26 cellular contexts compared by ENCODE assay signal in genomic region chr5:107532182-107532878, GRCh38.
DNase-seq lines count a peak whose midpoint lies in the region; ATAC-seq, FAIRE-seq and TF ChIP-seq lines count a peak whose summit lies in the region.
"Had no signal": no experiment of that assay in that cellular context is flagged by ENCODE, and none has a peak within 500 bp of the region (broad histone marks: within the 10 kb centered on the region; RNA-seq: fewer than 3 reads in every experiment).

No MANE protein-coding gene starts in this region.

- TF ChIP-seq CTCF in astrocyte (IDR thresholded peaks at IDR 0.05; ENCODE audit: insufficient read depth, low read depth, low read length) = no peak
- no peak for TF ChIP-seq CTCF in kidney epithelial cell (IDR thresholded peaks at IDR 0.05; ENCODE audit: insufficient read depth, low read length, poor library complexity, severe bottlenecking)
- TF ChIP-seq CTCF in progenitor cell of endocrine pancreas (IDR thresholded peaks at IDR 0.05; ENCODE audit: unreplicated experiment) = no peak

- POLR2A ChIA-PET in HEK293T (lab: Yijun Ruan, JAX) = no interaction called here
- POLR2A ChIA-PET in activated CD8-positive, alpha-beta T cell treated with anti-CD3 and anti-CD28 coated beads, Interleukin-2, amount 10 ng/mL, durations not matched to agents 7 days and 5 days (lab: Charles Lee) = no interaction called here

- CTCF ChIA-PET in HEK293T (lab: Yijun Ruan, JAX) = no interaction called here
- CTCF ChIA-PET in activated CD8-positive, alpha-beta T cell treated with anti-CD3 and anti-CD28 coated beads, Interleukin-2, amount 10 ng/mL, durations not matched to agents 7 days and 5 days (lab: Charles Lee) = no interaction called here

- no peak overlapping the region for H3K9ac ChIP-seq in astrocyte (ENCODE audit: low read length)
- H3K9ac ChIP-seq: BLaER1, SK-N-SH had no signal

- H3K4me3 Mint-ChIP-seq in astrocyte (ENCODE audit: unreplicated experiment) (no peak overlapping the region), progenitor cell of endocrine pancreas (ENCODE audit: low read depth) (no peak overlapping the region)
- no peak overlapping the region for H3K4me3 Mint-ChIP-seq in activated CD8-positive, alpha-beta T cell treated with anti-CD3 and anti-CD28 coated beads, Interleukin-2, amount 10 ng/mL, durations not matched to agents 7 days and 5 days
- H3K4me3 Mint-ChIP-seq: activated T-cell treated with anti-CD3 and anti-CD28 coated beads, Interleukin-2, amount 50 U/mL, for 4 hours; GM23338; neural crest cell; stimulated activated memory B cell treated with anti-CD40 and anti-IgM and Interleukin-4, amounts not matched to agents 10 μg/mL and 1 μg/mL and 100 μg/mL, for 72 hours had no signal

- H3K36me3 ChIP-seq in astrocyte (ENCODE audit: insufficient read depth, low read length) (no peaks in the 10 kb centered on the region), kidney epithelial cell (ENCODE audit: control insufficient read depth, insufficient read depth, low read length) (no peaks in the 10 kb centered on the region)
- H3K36me3 ChIP-seq: BLaER1, cardiac muscle cell, vagina had no signal

- no peaks in the 10 kb centered on the region for H3K4me1 ChIP-seq in astrocyte (ENCODE audit: insufficient read depth, low read length)
- H3K4me1 ChIP-seq: BLaER1, testis, vagina had no signal

- H3K9me3 ChIP-seq in astrocyte (ENCODE audit: insufficient read depth, low read depth, low read length) = no peaks in the 10 kb centered on the region
- H3K9me3 ChIP-seq: BLaER1, SK-N-SH, testis, vagina had no signal

- H3K36me3 Mint-ChIP-seq in astrocyte (ENCODE audit: low read depth, unreplicated experiment) (no peaks in the 10 kb centered on the region), progenitor cell of endocrine pancreas (ENCODE audit: insufficient read depth) (no peaks in the 10 kb centered on the region)
- no peaks in the 10 kb centered on the region for H3K36me3 Mint-ChIP-seq in activated CD8-positive, alpha-beta T cell treated with anti-CD3 and anti-CD28 coated beads, Interleukin-2, amount 10 ng/mL, durations not matched to agents 7 days and 5 days (ENCODE audit: low read depth)
- H3K36me3 Mint-ChIP-seq: stimulated activated memory B cell treated with anti-CD40 and anti-IgM and Interleukin-4, amounts not matched to agents 10 μg/mL and 1 μg/mL and 100 μg/mL, for 72 hours had no signal

- no peaks in the 10 kb centered on the region for H3K9me3 Mint-ChIP-seq in astrocyte (ENCODE audit: unreplicated experiment)
- no peaks in the 10 kb centered on the region for H3K9me3 Mint-ChIP-seq in progenitor cell of endocrine pancreas (ENCODE audit: low read depth)
- H3K9me3 Mint-ChIP-seq in activated CD8-positive, alpha-beta T cell treated with anti-CD3 and anti-CD28 coated beads, Interleukin-2, amount 10 ng/mL, durations not matched to agents 7 days and 5 days (ENCODE audit: insufficient read depth) = no peaks in the 10 kb centered on the region
- H3K9me3 Mint-ChIP-seq: activated T-cell treated with anti-CD3 and anti-CD28 coated beads, Interleukin-2, amount 50 U/mL, for 4 hours; GM23338; neural crest cell; stimulated activated memory B cell treated with anti-CD40 and anti-IgM and Interleukin-4, amounts not matched to agents 10 μg/mL and 1 μg/mL and 100 μg/mL, for 72 hours had no signal

- no peaks in the 10 kb centered on the region for H4K20me1 ChIP-seq in astrocyte (ENCODE audit: insufficient read depth, low read length)
- H4K20me1 ChIP-seq: BLaER1 had no signal

- no peak overlapping the region for H3K4me2 ChIP-seq in astrocyte (ENCODE audit: low read length)
- H3K4me2 ChIP-seq: BLaER1, GM23338, SK-N-SH had no signal

- H2AFZ ChIP-seq in astrocyte (ENCODE audit: low read depth, low read length) = no peak overlapping the region
- H2AFZ ChIP-seq: GM23338 had no signal

- no peak for ATAC-seq in activated CD8-positive, alpha-beta T cell treated with anti-CD3 and anti-CD28 coated beads, Interleukin-2, amount 10 ng/mL, durations not matched to agents 7 days and 5 days
- ATAC-seq: activated T-cell treated with anti-CD3 and anti-CD28 coated beads, Interleukin-2, amount 50 U/mL, for 4 hours; GM23338; stimulated activated memory B cell treated with anti-CD40 and anti-IgM and Interleukin-4, amounts not matched to agents 10 μg/mL and 1 μg/mL and 100 μg/mL, for 72 hours had no signal

- H3K4me1 Mint-ChIP-seq in astrocyte (ENCODE audit: low read depth, unreplicated experiment) (peaks cover 46% of the 10 kb centered on the region), progenitor cell of endocrine pancreas (ENCODE audit: low read depth) (peaks cover 36% of the 10 kb centered on the region)
- H3K4me1 Mint-ChIP-seq in activated CD8-positive, alpha-beta T cell treated with anti-CD3 and anti-CD28 coated beads, Interleukin-2, amount 10 ng/mL, durations not matched to agents 7 days and 5 days (ENCODE audit: low read depth) = no peaks in the 10 kb centered on the region
- H3K4me1 Mint-ChIP-seq: stimulated activated memory B cell treated with anti-CD40 and anti-IgM and Interleukin-4, amounts not matched to agents 10 μg/mL and 1 μg/mL and 100 μg/mL, for 72 hours had no signal

- H3K27ac ChIP-seq in astrocyte (ENCODE audit: low read depth, low read length) (no peak overlapping the region), caudate nucleus (ENCODE audit: low read depth, low read length) (no peak overlapping the region)
- H3K27ac ChIP-seq: BLaER1, cardiac muscle cell, testis, vagina had no signal

- H3K4me3 ChIP-seq in astrocyte (ENCODE audit: insufficient read depth, low read depth, low read length) = no peak overlapping the region
- H3K4me3 ChIP-seq in kidney epithelial cell (ENCODE audit: low read depth, low read length) = no peak overlapping the region
- H3K4me3 ChIP-seq: BLaER1, cardiac muscle cell, GM23338, testis, vagina had no signal

- H3K79me2 ChIP-seq in astrocyte (ENCODE audit: insufficient read depth, low read length) = no peaks in the 10 kb centered on the region

- no peak for FAIRE-seq in astrocyte (lab: Jason Lieb, UNC)
- FAIRE-seq: endothelial cell of umbilical vein had no signal

- DNase-seq in HEK293T (ENCODE audit: extremely low spot score) = no peak
- peak; percentile 63 for DNase-seq in astrocyte (ENCODE audit: low read depth)
- peak; percentile 87 for DNase-seq in kidney epithelial cell (ENCODE audit: low read depth)
- DNase-seq in progenitor cell of endocrine pancreas (ENCODE audit: low spot score, unreplicated experiment) = no peak
- DNase-seq in SHP77 (lab: John Stamatoyannopoulos, UW) = no peak
- no peak for DNase-seq in activated CD8-positive, alpha-beta T cell treated with anti-CD3 and anti-CD28 coated beads, Interleukin-2, amount 10 ng/mL, durations not matched to agents 7 days and 5 days
- DNase-seq in SW480 (ENCODE audit: low spot score) = no peak
- no peak for DNase-seq in caudate nucleus (lab: John Stamatoyannopoulos, UW)
- DNase-seq: activated CD4-positive, alpha-beta T cell treated with anti-CD3 and anti-CD28 coated beads for 48 hours; activated naive CD4-positive, alpha-beta T cell treated with Interleukin-2 at 50 U/mL for 16 hours; activated T-cell treated with anti-CD3 and anti-CD28 coated beads, Interleukin-2, amount 50 U/mL, for 4 hours; amygdala; KBM-7; NCI-H1436 treated with DMSO at 0.1 percent for 48 hours; NCI-H526; posterior cingulate gyrus; SK-N-SH; stimulated activated CD4-positive, alpha-beta T cell treated with anti-CD3 and anti-CD28 coated beads, Interleukin-4, amount 100 ng/mL, for 1 hour; testis had no signal

- H3K27me3 Mint-ChIP-seq in astrocyte (ENCODE audit: low read depth, unreplicated experiment) = no peaks in the 10 kb centered on the region
- H3K27me3 Mint-ChIP-seq in progenitor cell of endocrine pancreas = no peaks in the 10 kb centered on the region
- H3K27me3 Mint-ChIP-seq in activated CD8-positive, alpha-beta T cell treated with anti-CD3 and anti-CD28 coated beads, Interleukin-2, amount 10 ng/mL, durations not matched to agents 7 days and 5 days (ENCODE audit: low read depth) = peaks cover 2% of the 10 kb centered on the region
- H3K27me3 Mint-ChIP-seq: stimulated activated memory B cell treated with anti-CD40 and anti-IgM and Interleukin-4, amounts not matched to agents 10 μg/mL and 1 μg/mL and 100 μg/mL, for 72 hours had no signal

- H3K27me3 ChIP-seq in astrocyte (ENCODE audit: insufficient read depth, low read length) (no peaks in the 10 kb centered on the region), kidney epithelial cell (ENCODE audit: control insufficient read depth, insufficient read depth, low read length) (no peaks in the 10 kb centered on the region)
- H3K27me3 ChIP-seq: BLaER1, cardiac muscle cell, testis, vagina had no signal

- H3K27ac Mint-ChIP-seq in astrocyte (ENCODE audit: unreplicated experiment) (peak overlapping the region; percentile 23), progenitor cell of endocrine pancreas (peak overlapping the region; percentile 61)
- H3K27ac Mint-ChIP-seq in activated CD8-positive, alpha-beta T cell treated with anti-CD3 and anti-CD28 coated beads, Interleukin-2, amount 10 ng/mL, durations not matched to agents 7 days and 5 days = no peak overlapping the region
- H3K27ac Mint-ChIP-seq: GM23338; stimulated activated memory B cell treated with anti-CD40 and anti-IgM and Interleukin-4, amounts not matched to agents 10 μg/mL and 1 μg/mL and 100 μg/mL, for 72 hours had no signal

TF ChIP-seq in HEK293T, 16 proteins besides CTCF, POLR2A, EP300 and RAD21:
- TF ChIP-seq CTBP1 (IDR thresholded peaks at IDR 0.05; ENCODE audit: borderline replicate concordance) (peak; percentile 8; the same call in 1 of the 2 replicates), SP1 (IDR thresholded peaks at IDR 0.05) (no peak), FOXM1 (IDR thresholded peaks at IDR 0.05; ENCODE audit: borderline replicate concordance) (no peak)
- TF ChIP-seq, protein P1, sequence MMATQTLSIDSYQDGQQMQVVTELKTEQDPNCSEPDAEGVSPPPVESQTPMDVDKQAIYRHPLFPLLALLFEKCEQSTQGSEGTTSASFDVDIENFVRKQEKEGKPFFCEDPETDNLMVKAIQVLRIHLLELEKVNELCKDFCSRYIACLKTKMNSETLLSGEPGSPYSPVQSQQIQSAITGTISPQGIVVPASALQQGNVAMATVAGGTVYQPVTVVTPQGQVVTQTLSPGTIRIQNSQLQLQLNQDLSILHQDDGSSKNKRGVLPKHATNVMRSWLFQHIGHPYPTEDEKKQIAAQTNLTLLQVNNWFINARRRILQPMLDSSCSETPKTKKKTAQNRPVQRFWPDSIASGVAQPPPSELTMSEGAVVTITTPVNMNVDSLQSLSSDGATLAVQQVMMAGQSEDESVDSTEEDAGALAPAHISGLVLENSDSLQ (IDR thresholded peaks at IDR 0.05) = no peak
TF ChIP-seq in HEK293T: peak in this region for 1.

Comparison
In these comparisons a context has a peak if more than half of its experiments do, and no peak if none do; other contexts are left out.
1. DNase-seq: peak in astrocyte (single experiment) and kidney epithelial cell (single experiment); none in HEK293T (single experiment), progenitor cell of endocrine pancreas (single experiment), SHP77 (0 of 2), activated CD8-positive, alpha-beta T cell treated with anti-CD3 and anti-CD28 coated beads, Interleukin-2, amount 10 ng/mL, durations not matched to agents 7 days and 5 days (single experiment), SW480 (single experiment) and caudate nucleus (0 of 61).